In the genomic region with DNA sequence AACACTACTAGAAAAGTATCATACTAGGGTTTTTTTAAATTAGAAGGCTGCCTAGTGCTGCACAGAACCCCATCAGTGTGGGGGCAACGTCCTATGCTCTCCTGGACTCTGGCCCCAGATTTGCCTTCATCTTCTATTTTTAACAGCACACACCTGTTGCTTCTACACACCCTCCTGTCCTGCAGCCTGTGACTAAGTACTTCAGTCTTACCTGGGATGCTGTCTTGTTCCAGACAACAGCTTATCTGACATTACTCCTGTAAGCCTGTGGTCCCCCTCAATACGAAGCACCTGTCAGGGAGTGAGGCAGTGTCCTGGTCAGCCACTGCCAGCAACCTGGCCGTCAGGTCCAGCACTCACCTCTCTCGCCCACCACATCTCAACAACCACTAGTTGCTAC, we compare ENCODE assay signal across 10 cellular contexts.
"Had no signal": no experiment of that assay in that cellular context is flagged by ENCODE, and none has a peak within 500 bp of the region (broad histone marks: within the 10 kb centered on the region; RNA-seq: fewer than 3 reads in every experiment).

No MANE protein-coding gene starts in this region.

- H3K9me3 ChIP-seq: HAP-1 had no signal

- FAIRE-seq: H54 had no signal

- H3K9ac ChIP-seq: GM23248 had no signal

- DNase-seq: GM23248, GOT3, H7, H9, HCEC 1CT, HFFc6 had no signal

- H3K4me1 ChIP-seq: HAP-1 had no signal

- H2AFZ ChIP-seq: GM23248, GM23338 had no signal

- H3K27ac ChIP-seq: GM23248 had no signal

- H3K36me3 ChIP-seq: HAP-1 had no signal

- H3K4me2 ChIP-seq: GM23338 had no signal

- ATAC-seq: GM23338, HCT116 had no signal

- H3K4me3 ChIP-seq: GM23248, GM23338, HAP-1 had no signal
